8 cellular contexts compared by ENCODE assay signal in genomic region chr6:107957165-107957908, GRCh38. TPM values are rescaled to one million over a fixed set of nuclear protein-coding genes. Genes with fewer than 3 reads are reported as not detected.
DNase-seq lines count a peak whose midpoint lies in the region; ATAC-seq and TF ChIP-seq lines count a peak whose summit lies in the region.

No MANE protein-coding gene starts in this region.

- in situ Hi-C loops in GM23248 (cut with MboI): no loop called here

- peaks cover 28% of the 10 kb centered on the region for H3K4me1 Mint-ChIP-seq in WTC11

- peak; percentile 51 for TF ChIP-seq POLR2A in GM10847 (IDR thresholded peaks at IDR 0.05; ENCODE audit: extremely low read depth, insufficient read length)

- peaks cover 52% of the 10 kb centered on the region for H3K79me2 ChIP-seq in GM23248 (ENCODE audit: insufficient read depth)
- peaks cover 51% of the 10 kb centered on the region for H3K79me2 ChIP-seq in Loucy (ENCODE audit: insufficient read depth, low read length)

- H3K27me3 ChIP-seq in GM23248 (replicated peaks; ENCODE audit: insufficient read depth) (no peaks in the 10 kb centered on the region), Loucy (ENCODE audit: insufficient read depth, low read length, poor library complexity, severe bottlenecking) (peaks cover 5% of the 10 kb centered on the region)

- H3K36me3 ChIP-seq in GM23248 (ENCODE audit: low read depth): peaks cover 5% of the 10 kb centered on the region; the same call in 1 of the 2 replicates
- H3K36me3 ChIP-seq in Loucy (ENCODE audit: insufficient read depth, low read length): no peaks in the 10 kb centered on the region

- H3K9ac ChIP-seq in GM23248: peak overlapping the region; percentile 97
- peak overlapping the region; percentile 89 for H3K9ac ChIP-seq in Loucy (ENCODE audit: low read depth, low read length, poor library complexity, severe bottlenecking)

- 0 to 1% methylated on average over 44 to 47 of the region's 47 CpGs for WGBS in GM23248 (ENCODE audit: low coverage in 1 of 2, low lambda C conversion rate in 2 of 2, missing lambda C conversion rate in 2 of 2), 2 experiments

- CTCF ChIA-PET in WTC11 (lab: Charles Lee): interaction anchor here (0.7 to 1.0 kb wide), 2 partner anchors 23 kb away, joined by 4 read pairs; no protein-coding TSS in a partner anchor

- peaks cover 15% of the 10 kb centered on the region for H3K36me3 Mint-ChIP-seq in WTC11

- H3F3A ChIP-seq in GM23248 (ENCODE audit: insufficient read depth): peaks cover 29% of the 10 kb centered on the region
- no peaks in the 10 kb centered on the region for H3F3A ChIP-seq in Loucy (ENCODE audit: low read depth)

- H4K20me1 ChIP-seq in GM23248 (ENCODE audit: insufficient read depth): peaks cover 3% of the 10 kb centered on the region; the same call in 1 of the 2 replicates
- peaks cover 43% of the 10 kb centered on the region for H4K20me1 ChIP-seq in Loucy (ENCODE audit: insufficient read depth, low read length, poor library complexity, severe bottlenecking)

- peak overlapping the region; percentile 77 for H3K4me2 ChIP-seq in GM23248 (ENCODE audit: unreplicated experiment)
- peak overlapping the region; percentile 94 for H3K4me2 ChIP-seq in Loucy (ENCODE audit: low read depth, low read length, poor library complexity, severe bottlenecking)

- peak; percentile 88 for DNase-seq in GM23248
- peak; percentile 45 for DNase-seq in WTC11 (ENCODE audit: low spot score)
- peak; percentile 41 for DNase-seq in cerebellar cortex (ENCODE audit: low spot score)
- DNase-seq in kidney tubule cell (ENCODE audit: low spot score): peak; percentile 58
- peak; percentile 20 to 50 (median 36) for DNase-seq in stimulated activated CD4-positive, alpha-beta T cell treated with anti-CD3 and anti-CD28 coated beads, Interleukin-1b, Interleukin-23, amount 100 ng/mL, for 24 hours (ENCODE audit: low read depth in 4 of 4, low spot score in 1 of 4)
- no peak for DNase-seq in NCI-H2196 treated with DMSO at 0.1 percent for 48 hours (lab: John Stamatoyannopoulos, UW; ENCODE audit: unreplicated experiment)

- TF ChIP-seq CTCF in Loucy (conservative IDR thresholded peaks at IDR 0.05; ENCODE audit: low read length) (no peak), WTC11 (IDR thresholded peaks at IDR 0.05) (no peak)

- H3K9me3 Mint-ChIP-seq in WTC11: no peaks in the 10 kb centered on the region

- H3K27ac Mint-ChIP-seq in WTC11: peak overlapping the region; percentile 85

- peak overlapping the region; percentile 95 for H3K4me3 ChIP-seq in GM23248
- peak overlapping the region; percentile 80 for H3K4me3 ChIP-seq in Loucy (ENCODE audit: low read length, poor library complexity, severe bottlenecking)

- H3K9me2 ChIP-seq in GM23248 (ENCODE audit: insufficient read depth): no peaks in the 10 kb centered on the region
- H3K9me2 ChIP-seq in Loucy (replicated peaks; ENCODE audit: low read depth, low read length): no peaks in the 10 kb centered on the region

- H3K4me3 Mint-ChIP-seq in WTC11: peak overlapping the region; percentile 97

- H2AFZ ChIP-seq in GM23248 (peak overlapping the region; percentile 62), Loucy (ENCODE audit: low read length) (peak overlapping the region; percentile 75)

- no peaks in the 10 kb centered on the region for H3K9me3 ChIP-seq in GM23248 (ENCODE audit: low read depth)
- H3K9me3 ChIP-seq in Loucy (ENCODE audit: insufficient read depth, low read depth, low read length): no peaks in the 10 kb centered on the region

- H3K4me1 ChIP-seq in GM23248 (ENCODE audit: insufficient read depth) (peaks cover 23% of the 10 kb centered on the region), Loucy (ENCODE audit: insufficient read depth, low read length, poor library complexity, severe bottlenecking) (peaks cover 29% of the 10 kb centered on the region)

- peak overlapping the region; percentile 94 for H3K27ac ChIP-seq in GM23248

- ATAC-seq in WTC11: peak; percentile 26

- H3K27me3 Mint-ChIP-seq in WTC11 (ENCODE audit: low read depth): no peaks in the 10 kb centered on the region

- POLR2A ChIA-PET in WTC11 (lab: Charles Lee): interaction anchor here (1.0 kb wide), 1 partner anchor 20 kb away, joined by 3 read pairs; no protein-coding TSS in a partner anchor

TF ChIP-seq in WTC11, 78 proteins besides CTCF, POLR2A, EP300 and RAD21:
- TF ChIP-seq FOXK1 (CRISPR knock-in tag; IDR thresholded peaks at IDR 0.05) (no peak), E2F1 (CRISPR knock-in tag; IDR thresholded peaks at IDR 0.05) (no peak), ETV6 (CRISPR knock-in tag; IDR thresholded peaks at IDR 0.05) (0 out of 2 replicates have a peak, but pooled peaks have one; percentile 47)
- TF ChIP-seq, protein P1, sequence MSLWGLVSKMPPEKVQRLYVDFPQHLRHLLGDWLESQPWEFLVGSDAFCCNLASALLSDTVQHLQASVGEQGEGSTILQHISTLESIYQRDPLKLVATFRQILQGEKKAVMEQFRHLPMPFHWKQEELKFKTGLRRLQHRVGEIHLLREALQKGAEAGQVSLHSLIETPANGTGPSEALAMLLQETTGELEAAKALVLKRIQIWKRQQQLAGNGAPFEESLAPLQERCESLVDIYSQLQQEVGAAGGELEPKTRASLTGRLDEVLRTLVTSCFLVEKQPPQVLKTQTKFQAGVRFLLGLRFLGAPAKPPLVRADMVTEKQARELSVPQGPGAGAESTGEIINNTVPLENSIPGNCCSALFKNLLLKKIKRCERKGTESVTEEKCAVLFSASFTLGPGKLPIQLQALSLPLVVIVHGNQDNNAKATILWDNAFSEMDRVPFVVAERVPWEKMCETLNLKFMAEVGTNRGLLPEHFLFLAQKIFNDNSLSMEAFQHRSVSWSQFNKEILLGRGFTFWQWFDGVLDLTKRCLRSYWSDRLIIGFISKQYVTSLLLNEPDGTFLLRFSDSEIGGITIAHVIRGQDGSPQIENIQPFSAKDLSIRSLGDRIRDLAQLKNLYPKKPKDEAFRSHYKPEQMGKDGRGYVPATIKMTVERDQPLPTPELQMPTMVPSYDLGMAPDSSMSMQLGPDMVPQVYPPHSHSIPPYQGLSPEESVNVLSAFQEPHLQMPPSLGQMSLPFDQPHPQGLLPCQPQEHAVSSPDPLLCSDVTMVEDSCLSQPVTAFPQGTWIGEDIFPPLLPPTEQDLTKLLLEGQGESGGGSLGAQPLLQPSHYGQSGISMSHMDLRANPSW (CRISPR knock-in tag; conservative IDR thresholded peaks at IDR 0.05; ENCODE audit: low read depth): no peak
- TF ChIP-seq, protein P2, sequence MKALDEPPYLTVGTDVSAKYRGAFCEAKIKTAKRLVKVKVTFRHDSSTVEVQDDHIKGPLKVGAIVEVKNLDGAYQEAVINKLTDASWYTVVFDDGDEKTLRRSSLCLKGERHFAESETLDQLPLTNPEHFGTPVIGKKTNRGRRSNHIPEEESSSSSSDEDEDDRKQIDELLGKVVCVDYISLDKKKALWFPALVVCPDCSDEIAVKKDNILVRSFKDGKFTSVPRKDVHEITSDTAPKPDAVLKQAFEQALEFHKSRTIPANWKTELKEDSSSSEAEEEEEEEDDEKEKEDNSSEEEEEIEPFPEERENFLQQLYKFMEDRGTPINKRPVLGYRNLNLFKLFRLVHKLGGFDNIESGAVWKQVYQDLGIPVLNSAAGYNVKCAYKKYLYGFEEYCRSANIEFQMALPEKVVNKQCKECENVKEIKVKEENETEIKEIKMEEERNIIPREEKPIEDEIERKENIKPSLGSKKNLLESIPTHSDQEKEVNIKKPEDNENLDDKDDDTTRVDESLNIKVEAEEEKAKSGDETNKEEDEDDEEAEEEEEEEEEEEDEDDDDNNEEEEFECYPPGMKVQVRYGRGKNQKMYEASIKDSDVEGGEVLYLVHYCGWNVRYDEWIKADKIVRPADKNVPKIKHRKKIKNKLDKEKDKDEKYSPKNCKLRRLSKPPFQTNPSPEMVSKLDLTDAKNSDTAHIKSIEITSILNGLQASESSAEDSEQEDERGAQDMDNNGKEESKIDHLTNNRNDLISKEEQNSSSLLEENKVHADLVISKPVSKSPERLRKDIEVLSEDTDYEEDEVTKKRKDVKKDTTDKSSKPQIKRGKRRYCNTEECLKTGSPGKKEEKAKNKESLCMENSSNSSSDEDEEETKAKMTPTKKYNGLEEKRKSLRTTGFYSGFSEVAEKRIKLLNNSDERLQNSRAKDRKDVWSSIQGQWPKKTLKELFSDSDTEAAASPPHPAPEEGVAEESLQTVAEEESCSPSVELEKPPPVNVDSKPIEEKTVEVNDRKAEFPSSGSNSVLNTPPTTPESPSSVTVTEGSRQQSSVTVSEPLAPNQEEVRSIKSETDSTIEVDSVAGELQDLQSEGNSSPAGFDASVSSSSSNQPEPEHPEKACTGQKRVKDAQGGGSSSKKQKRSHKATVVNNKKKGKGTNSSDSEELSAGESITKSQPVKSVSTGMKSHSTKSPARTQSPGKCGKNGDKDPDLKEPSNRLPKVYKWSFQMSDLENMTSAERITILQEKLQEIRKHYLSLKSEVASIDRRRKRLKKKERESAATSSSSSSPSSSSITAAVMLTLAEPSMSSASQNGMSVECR (CRISPR knock-in tag; IDR thresholded peaks at IDR 0.05; ENCODE audit: borderline replicate concordance): 0 out of 2 replicates have a peak, but pooled peaks have one; percentile 22

RNA-seq across cellular contexts. Expression of gene SEC63, which starts 0.7 kb away (rescaled TPM):
- 16.3 and 38.5 TPM in 2 replicates for total RNA-seq in GM23248 (2014; rRNA removed; shearing (Covaris generic))
- 184 and 190 TPM in 2 replicates for polyA plus RNA-seq in GM23248 (2016; fragmentation: Nextera tagmentation; extraction: Ambion mirVana)
- total RNA-seq in WTC11 (2021): 68.0 to 97.6 TPM (median 71.2 TPM) in 3 replicates
